15 cellular contexts compared by ENCODE assay signal in the genomic region with DNA sequence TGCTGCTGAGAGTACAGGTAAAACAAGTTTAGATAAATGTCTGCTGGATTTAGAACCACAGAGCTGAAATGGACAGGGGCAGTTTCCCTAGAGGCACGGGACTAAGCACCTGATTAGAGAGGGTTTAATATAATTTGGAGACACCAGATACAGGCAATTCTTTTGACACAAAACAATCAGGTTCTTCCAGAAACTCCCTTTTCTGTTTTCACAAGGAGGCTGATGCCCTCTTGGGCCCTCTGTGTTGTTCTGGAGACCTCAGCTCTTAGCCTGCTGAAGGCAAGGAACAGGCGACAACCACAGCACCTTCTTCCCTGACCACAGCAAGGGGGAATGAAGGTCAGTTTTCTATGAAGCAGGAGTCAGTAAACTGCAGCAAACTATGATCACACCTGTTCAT. TPM values are rescaled to one million over a fixed set of nuclear protein-coding genes. Genes with fewer than 3 reads are reported as not detected.
DNase-seq lines count a peak whose midpoint lies in the region; ATAC-seq and TF ChIP-seq lines count a peak whose summit lies in the region.
"Had no signal": no experiment of that assay in that cellular context is flagged by ENCODE, and none has a peak within 500 bp of the region (broad histone marks: within the 10 kb centered on the region; RNA-seq: fewer than 3 reads in every experiment).

No MANE protein-coding gene starts in this region.

- no peaks in the 10 kb centered on the region for H3K4me1 ChIP-seq in neural progenitor cell
- H3K4me1 ChIP-seq in esophagus squamous epithelium, result peaks cover 3 to 22% (median 5%) of the 10 kb centered on the region in 3 donors
- H3K4me1 ChIP-seq: A549, Caco-2 had no signal

- H4K20me1 ChIP-seq in neural progenitor cell (ENCODE audit: low read depth), result no peaks in the 10 kb centered on the region

- H3K27ac Mint-ChIP-seq in neural progenitor cell, result peak overlapping the region; percentile 18

- peaks cover 7% of the 10 kb centered on the region for H3K9me3 Mint-ChIP-seq in neural progenitor cell

- no peak for ATAC-seq in HG03565 (IDR thresholded peaks at IDR 0.05; ENCODE audit: unreplicated experiment)
- ATAC-seq: A549 had no signal

- H3F3A ChIP-seq in neural progenitor cell (ENCODE audit: low read depth), result no peaks in the 10 kb centered on the region

- no peaks in the 10 kb centered on the region for H3K27me3 ChIP-seq in neural progenitor cell
- H3K27me3 ChIP-seq in esophagus squamous epithelium, result no peaks in the 10 kb centered on the region

- H3K79me2 ChIP-seq in neural progenitor cell (ENCODE audit: low read depth), result no peaks in the 10 kb centered on the region

- no peak overlapping the region for H3K4me3 Mint-ChIP-seq in neural progenitor cell
- H3K4me3 Mint-ChIP-seq: CD14-positive monocyte had no signal

- no peak for TF ChIP-seq POLR2A in esophagus squamous epithelium (IDR thresholded peaks at IDR 0.05)

- WGBS in esophagus squamous epithelium, 2 donors, result 56 to 58% methylated on average over 1 to 2 of the region's 2 CpGs

- H3K9me3 ChIP-seq in neural progenitor cell (ENCODE audit: low read depth) (no peaks in the 10 kb centered on the region), esophagus squamous epithelium (no peaks in the 10 kb centered on the region)
- H3K9me3 ChIP-seq: A549, Caco-2 had no signal

- H3K27me3 Mint-ChIP-seq in neural progenitor cell (ENCODE audit: insufficient read depth, low read depth), result peaks cover 6% of the 10 kb centered on the region

- intact Hi-C loops in esophagus squamous epithelium (cut with DNase I), result no loop called here

- H3K27ac ChIP-seq in C4-2B (peak overlapping the region; percentile 14; the same call in 1 of the 2 replicates), VCaP (peak overlapping the region; percentile 23; the same call in 1 of the 2 replicates), neural progenitor cell (no peak overlapping the region), esophagus squamous epithelium (peak overlapping the region in 2 of 4 donors; percentile 42 to 71)
- H3K27ac ChIP-seq: A549 had no signal

- no peak for TF ChIP-seq CTCF in C4-2B (conservative IDR thresholded peaks at IDR 0.05)
- TF ChIP-seq CTCF in VCaP (conservative IDR thresholded peaks at IDR 0.05), result no peak
- no peak for TF ChIP-seq CTCF in neural progenitor cell (IDR thresholded peaks at IDR 0.05)
- no peak for TF ChIP-seq CTCF in esophagus squamous epithelium (IDR thresholded peaks at IDR 0.05)

- H3K4me2 ChIP-seq in neural progenitor cell, result no peak overlapping the region
- H3K4me2 ChIP-seq: A549 had no signal

- no peaks in the 10 kb centered on the region for H3K36me3 Mint-ChIP-seq in neural progenitor cell
- H3K36me3 Mint-ChIP-seq: CD14-positive monocyte had no signal

- no peak overlapping the region for H2AFZ ChIP-seq in neural progenitor cell (replicated peaks)

- H3K4me1 Mint-ChIP-seq in neural progenitor cell, result peaks cover 12% of the 10 kb centered on the region

- H3K4me3 ChIP-seq in neural progenitor cell (no peak overlapping the region), esophagus squamous epithelium (no peak overlapping the region)
- H3K4me3 ChIP-seq: A549 had no signal

- H3K36me3 ChIP-seq in neural progenitor cell, result no peaks in the 10 kb centered on the region
- H3K36me3 ChIP-seq in esophagus squamous epithelium, result no peaks in the 10 kb centered on the region

- DNase-seq in activated CD8-positive, alpha-beta memory T cell treated with anti-CD3 and anti-CD28 coated beads for 24 hours, result peak; percentile 50
- no peak for DNase-seq in activated CD8-positive, alpha-beta memory T cell treated with anti-CD3 and anti-CD28 coated beads, Interleukin-2, amount 50 U/mL, for 48 hours
- no peak for DNase-seq in neural progenitor cell (ENCODE audit: low spot score)
- DNase-seq in esophagus squamous epithelium (lab: John Stamatoyannopoulos, UW), result no peak
- no peak for DNase-seq in NCI-H526 (lab: John Stamatoyannopoulos, UW)
- DNase-seq: Caco-2, Karpas-422, NCI-H1417, NCI-H2029 treated with DMSO at 0.1 percent for 48 hours, NCI-H510A had no signal

- no peak overlapping the region for H3K9ac ChIP-seq in neural progenitor cell

RNA-seq across cellular contexts. Expression of a gene that starts 14.5 kb away (rescaled TPM):
- total RNA-seq in neural progenitor cell (ENCODE audit: low replicate concordance) (14.2 and 25.5 TPM in 2 replicates), esophagus squamous epithelium (1 to 10 TPM; 1.1 to 4.8 (median 3.0) TPM)

RNA-seq across cellular contexts. Expression of a gene that starts 50.3 kb away (rescaled TPM):
- total RNA-seq in neural progenitor cell (ENCODE audit: low replicate concordance), result 18.7 and 24.7 TPM in 2 replicates
- total RNA-seq in esophagus squamous epithelium, result 10 to 100 TPM; 10.3 to 18.5 (median 12.3) TPM
